10 cellular contexts compared by ENCODE assay signal in genomic region chr3:129304553-129305222, GRCh38. TPM values are rescaled to one million over a fixed set of nuclear protein-coding genes. Genes with fewer than 3 reads are reported as not detected.
A peak's percentile ranks its signal among the peaks of the same experiment; 100 is the strongest.
DNase-seq lines count a peak whose midpoint lies in the region; ATAC-seq, FAIRE-seq and TF ChIP-seq lines count a peak whose summit lies in the region.
"Had no signal": no experiment of that assay in that cellular context is flagged by ENCODE, and none has a peak within 500 bp of the region (broad histone marks: within the 10 kb centered on the region; RNA-seq: fewer than 3 reads in every experiment).

No MANE protein-coding gene starts in this region.

- peak overlapping the region; percentile 35 for H4K5ac ChIP-seq in H1 (ENCODE audit: insufficient read length, low read depth, low read length)

- WGBS in H1 (ENCODE audit: extremely low coverage in 1 of 2, insufficient coverage in 1 of 2, insufficient read length in 1 of 2, insufficient replicate concordance in 2 of 2, low coverage in 1 of 2, low lambda C conversion rate in 2 of 2, missing lambda C conversion rate in 1 of 2), 2 experiments: 94% methylated on average over 3 of the region's 3 CpGs; no CpG with 5 or more reads in 1 of the 2 experiments
- 94 to 97% methylated on average over 3 of the region's 3 CpGs for WGBS in pancreas, 2 donors

- H3K4me3 Mint-ChIP-seq in CD4-positive, CD25-positive, alpha-beta regulatory T cell: peak overlapping the region in 1 of 4 donors; percentile 27

- POLR2A ChIA-PET in H1 (lab: Charles Lee; ENCODE audit: partially characterized antibody) (interaction anchor here (0.6 to 4.9 kb wide), 10 partner anchors 10 to 186 kb away, joined by 3 to 104 read pairs (median 4); partner anchors contain the start of genes COPG1 and HMCES), HEK293T (lab: Yijun Ruan, JAX) (interaction anchor here (1.0 to 1.2 kb wide), 3 partner anchors 9 to 21 kb away, joined by 3 read pairs; a partner anchor contains a TSS)

- H4K20me1 ChIP-seq in H1 (replicated peaks in 1 of 2; ENCODE audit: control insufficient read depth in 1 of 2, insufficient read depth in 2 of 2, low read length in 2 of 2): no peaks in the 10 kb centered on the region

- H3K4me3 ChIP-seq in CD4-positive, CD25-positive, alpha-beta regulatory T cell (ENCODE audit: low read depth, low read length): no peak overlapping the region
- H3K4me3 ChIP-seq in H1 (ENCODE audit: extremely low read depth in 1 of 4, insufficient read depth in 2 of 4, low read depth in 3 of 4, low read length in 4 of 4) (no peak overlapping the region; a peak in 2 of 8 replicates), pancreas (no peak overlapping the region)

- H3K36me3 ChIP-seq in CD4-positive, CD25-positive, alpha-beta regulatory T cell (ENCODE audit: control insufficient read depth, insufficient read depth, low read length): peaks cover 54% of the 10 kb centered on the region
- peaks cover 2 to 21% (median 6%) of the 10 kb centered on the region in 4 experiments; a peak in 5 of 8 replicates for H3K36me3 ChIP-seq in H1 (ENCODE audit: control insufficient read depth in 2 of 4, insufficient read depth in 4 of 4, low read length in 3 of 4)
- H3K36me3 ChIP-seq in pancreas: peaks cover 0 to 13% (median 0%) of the 10 kb centered on the region in 3 donors

- H3K27me3 Mint-ChIP-seq in CD4-positive, CD25-positive, alpha-beta regulatory T cell: no peaks in the 10 kb centered on the region

- CTCF ChIA-PET in H1 (lab: Charles Lee; ENCODE audit: partially characterized antibody) (interaction anchor here (1.0 to 6.4 kb wide), 4 partner anchors 11 to 251 kb away, joined by 3 to 28 read pairs (median 3); a partner anchor contains a TSS), HEK293T (lab: Yijun Ruan, JAX) (interaction anchor here (1.4 kb wide), 1 partner anchor 11 kb away, joined by 3 read pairs; a partner anchor contains a TSS)

- peaks cover 37% of the 10 kb centered on the region for H3K36me3 Mint-ChIP-seq in CD4-positive, CD25-positive, alpha-beta regulatory T cell

- H2AK5ac ChIP-seq in H1 (ENCODE audit: low read depth, low read length): peak overlapping the region; percentile 5

- no peaks in the 10 kb centered on the region for H3K9me3 Mint-ChIP-seq in CD4-positive, CD25-positive, alpha-beta regulatory T cell

- H3K14ac ChIP-seq in H1 (ENCODE audit: insufficient read length): no peak overlapping the region

- H2BK120ac ChIP-seq in H1 (replicated peaks; ENCODE audit: low read depth, low read length): peak overlapping the region; percentile 40

- peak overlapping the region; percentile 40 for H4K91ac ChIP-seq in H1 (replicated peaks; ENCODE audit: insufficient read length, low read length)

- peaks cover 8% of the 10 kb centered on the region for H3K4me1 ChIP-seq in CD4-positive, CD25-positive, alpha-beta regulatory T cell (ENCODE audit: control insufficient read depth, insufficient read depth, low read length, poor library complexity, severe bottlenecking)
- peaks cover 3 to 8% (median 5%) of the 10 kb centered on the region in 4 experiments for H3K4me1 ChIP-seq in H1 (replicated peaks in 1 of 4; ENCODE audit: control insufficient read depth in 3 of 4, insufficient read depth in 4 of 4, low read length in 3 of 4)
- peaks cover 0 to 5% (median 0%) of the 10 kb centered on the region in 3 donors for H3K4me1 ChIP-seq in pancreas

- no peak overlapping the region for H3K27ac ChIP-seq in CD4-positive, CD25-positive, alpha-beta regulatory T cell (ENCODE audit: insufficient read depth, low read length, poor library complexity, severe bottlenecking)
- H3K27ac ChIP-seq in H1 (ENCODE audit: low read depth, low read length) (peak overlapping the region; percentile 65; the same call in 1 of the 2 replicates), pancreas (peak overlapping the region in 3 of 4 donors; percentile 39 to 76 (median 73))

- peaks cover 10 to 28% (median 19%) of the 10 kb centered on the region in 4 donors for H3K4me1 Mint-ChIP-seq in CD4-positive, CD25-positive, alpha-beta regulatory T cell

- H3K27me3 ChIP-seq in CD4-positive, CD25-positive, alpha-beta regulatory T cell (ENCODE audit: control insufficient read depth, insufficient read depth, low read length): no peaks in the 10 kb centered on the region
- no peaks in the 10 kb centered on the region for H3K27me3 ChIP-seq in H1 (replicated peaks in 1 of 4; ENCODE audit: control insufficient read depth in 3 of 4, extremely low read depth in 1 of 4, insufficient read depth in 3 of 4, low read length in 3 of 4)
- no peaks in the 10 kb centered on the region for H3K27me3 ChIP-seq in pancreas

- no peak for TF ChIP-seq RAD21 in H1 (IDR thresholded peaks at IDR 0.05 in 1 of 2, conservative IDR thresholded peaks at IDR 0.05 in 1 of 2; ENCODE audit: low read depth in 2 of 2, low read length in 2 of 2)

- in situ Hi-C loops in ACHN (cut with HindIII; ENCODE audit: low pct_ligation_motif_present, low pct_unique_long_range_greater_than_20kb, low sequenced_read_pairs): no loop called here

- no peak overlapping the region for H2BK15ac ChIP-seq in H1 (ENCODE audit: low read length)

- no peak for ATAC-seq in CD4-positive, CD25-positive, alpha-beta regulatory T cell (ENCODE audit: low read depth in 2 of 2)
- ATAC-seq in pancreas (peak in 1 of 4 donors; percentile 15), GM18505 (IDR thresholded peaks at IDR 0.05; ENCODE audit: unreplicated experiment) (no peak)

- peak overlapping the region; percentile 11; the same call in 1 of the 2 replicates for H2BK5ac ChIP-seq in H1 (ENCODE audit: low read depth, low read length)

- H3K27ac Mint-ChIP-seq in CD4-positive, CD25-positive, alpha-beta regulatory T cell: peak overlapping the region in 2 of 3 donors; percentile 76 to 87

- no peak for FAIRE-seq in H1 (lab: Jason Lieb, UNC)
- FAIRE-seq in pancreas (lab: Jason Lieb, UNC): no peak

- H3K79me1 ChIP-seq in H1 (ENCODE audit: low read depth, low read length): no peaks in the 10 kb centered on the region

- TF ChIP-seq CTCF in H1 (IDR thresholded peaks at IDR 0.05; ENCODE audit: control extremely low read depth in 1 of 3, insufficient read depth in 1 of 3, low read depth in 1 of 3, low read length in 3 of 3): no peak
- no peak for TF ChIP-seq CTCF in pancreas (IDR thresholded peaks at IDR 0.05)

- no peak overlapping the region for H2AFZ ChIP-seq in H1 (ENCODE audit: low read length)

- intact Hi-C loops in pancreas (cut with DNase I): no loop called here

- peak overlapping the region; percentile 82 for H2BK12ac ChIP-seq in H1 (ENCODE audit: low read depth, low read length)

- no peaks in the 10 kb centered on the region; the same call in 1 of the 2 replicates for H3K23me2 ChIP-seq in H1 (ENCODE audit: low read depth, low read length)

- no peak overlapping the region for H3K56ac ChIP-seq in H1 (replicated peaks; ENCODE audit: insufficient read length, low read depth, low read length)

- no peak for TF ChIP-seq EP300 in H1 (IDR thresholded peaks at IDR 0.05; ENCODE audit: borderline replicate concordance in 1 of 2, low read depth in 2 of 2, low read length in 2 of 2)

- peak overlapping the region; percentile 75 for H3K4ac ChIP-seq in H1 (replicated peaks; ENCODE audit: insufficient read length, low read depth, low read length)

- H3K23ac ChIP-seq in H1 (ENCODE audit: insufficient read length): no peak overlapping the region

- TF ChIP-seq POLR2A in H1 (IDR thresholded peaks at IDR 0.05; ENCODE audit: control extremely low read depth in 1 of 2, low read depth in 2 of 2, low read length in 2 of 2): no peak
- no peak for TF ChIP-seq POLR2A in GM18505 (IDR thresholded peaks at IDR 0.05; ENCODE audit: borderline replicate concordance, extremely low read depth, insufficient read depth, insufficient read length)

- peak overlapping the region; percentile 52; the same call in 1 of the 2 replicates for H3K18ac ChIP-seq in H1 (ENCODE audit: extremely low read depth, low read length)

- H3K9ac ChIP-seq in H1 (replicated peaks in 1 of 4; ENCODE audit: extremely low read depth in 1 of 4, low read depth in 3 of 4, low read length in 3 of 4): no peak overlapping the region; a peak in 1 of 7 replicates

- peak overlapping the region; percentile 52 to 63; a peak in 2 of 4 replicates for H3K4me2 ChIP-seq in H1 (ENCODE audit: insufficient read depth in 1 of 2, low read depth in 2 of 2, low read length in 2 of 2)

- H2BK20ac ChIP-seq in H1 (ENCODE audit: low read length): no peak overlapping the region; the same call in 1 of the 2 replicates

- no peak overlapping the region for H4K8ac ChIP-seq in H1 (ENCODE audit: extremely low read depth, insufficient read depth, low read length)

- no peaks in the 10 kb centered on the region for H3K79me2 ChIP-seq in H1 (ENCODE audit: control insufficient read depth in 1 of 2, insufficient read depth in 2 of 2, low read length in 2 of 2)

- H3K9me3 ChIP-seq in CD4-positive, CD25-positive, alpha-beta regulatory T cell (ENCODE audit: control insufficient read depth in 2 of 2, low read length in 2 of 2): no peaks in the 10 kb centered on the region
- H3K9me3 ChIP-seq in H1 (ENCODE audit: insufficient read depth in 2 of 2, low read depth in 1 of 2, low read length in 1 of 2) (no peaks in the 10 kb centered on the region), pancreas (no peaks in the 10 kb centered on the region)

- no peak for DNase-seq in CD4-positive, CD25-positive, alpha-beta regulatory T cell
- DNase-seq in MV-4-11 (lab: John Stamatoyannopoulos, UW): peak; percentile 15
- no peak for DNase-seq in H1 (ENCODE audit: low read depth in 1 of 2, low spot score in 2 of 2)
- DNase-seq in pancreas: no peak
- DNase-seq in activated CD8-positive, alpha-beta memory T cell treated with anti-CD3 and anti-CD28 coated beads for 24 hours: no peak
- no peak for DNase-seq in ACHN
- no peak for DNase-seq in HEK293T (ENCODE audit: extremely low spot score)
- DNase-seq: DMS79 treated with DMSO at 0.1 percent for 48 hours, NCI-H2171 treated with DMSO at 0.1 percent for 48 hours had no signal

RNA-seq across cellular contexts. Expression of gene HMCES, which starts 26.0 kb away (rescaled TPM):
- total RNA-seq in CD4-positive, CD25-positive, alpha-beta regulatory T cell: 64.1 TPM
- polyA plus RNA-seq in CD4-positive, CD25-positive, alpha-beta regulatory T cell: 100 to 1,000 TPM in 2 of 4 donors, 10 to 100 TPM in 2; 90.9 to 115 (median 100) TPM
- 46.7 and 49.5 TPM in 2 replicates for total RNA-seq in H1 (2021; fragmentation: NEBNext Ultra II Directional; extraction: Animal tissue kit (Norgen Biotek cat#: 25700))
- 27.6 and 30.4 TPM in 2 replicates for polyA plus RNA-seq in H1 (2011; rRNA removed)
- polyA plus RNA-seq in H1 (2011; cell fraction: cytosol; rRNA removed): 26.4 TPM
- 17.6 TPM for polyA plus RNA-seq in H1 (2011; cell fraction: nucleus; rRNA removed)
- 35.2 to 56.7 TPM (median 52.2 TPM) in 4 replicates for polyA plus RNA-seq in H1 (2012, experiment 1 of 2)
- polyA plus RNA-seq in H1 (2012, experiment 2 of 2): 32.7 TPM
- 22.5 TPM for polyA plus RNA-seq in H1 (2013, experiment 1 of 2)
- polyA plus RNA-seq in H1 (2013, experiment 2 of 2): 22.2 TPM
- polyA minus RNA-seq in H1 (2011; rRNA and poly(A)+ RNA removed): 22.2 and 26.2 TPM in 2 replicates
- 17.0 TPM for polyA minus RNA-seq in H1 (2011; cell fraction: cytosol; rRNA and poly(A)+ RNA removed)
- polyA minus RNA-seq in H1 (2011; cell fraction: nucleus; rRNA and poly(A)+ RNA removed): 9.9 TPM
- 10 to 100 TPM in 4 of 6 donors, 1 to 10 TPM in 2; 8.1 to 14.0 (median 10.7) TPM for total RNA-seq in pancreas
- polyA plus RNA-seq in pancreas: 10 to 100 TPM in 1 of 2 donors, 1 to 10 TPM in 1; 8.0 to 22.5 TPM

RNA-seq across cellular contexts. Expression of gene COPG1, which starts 55.3 kb away (rescaled TPM):
- 90.4 TPM for total RNA-seq in CD4-positive, CD25-positive, alpha-beta regulatory T cell
- polyA plus RNA-seq in CD4-positive, CD25-positive, alpha-beta regulatory T cell: 100 to 1,000 TPM in 1 of 4 donors, 10 to 100 TPM in 3; 67.7 to 105 (median 85.0) TPM
- total RNA-seq in H1 (2021; fragmentation: NEBNext Ultra II Directional; extraction: Animal tissue kit (Norgen Biotek cat#: 25700)): 104 and 106 TPM in 2 replicates
- polyA plus RNA-seq in H1 (2011; rRNA removed) (50.7 and 52.7 TPM in 2 replicates), pancreas (10 to 100 TPM; 81.4 to 99.7 TPM)
- polyA plus RNA-seq in H1 (2011; cell fraction: cytosol; rRNA removed): 54.2 TPM
- polyA plus RNA-seq in H1 (2011; cell fraction: nucleus; rRNA removed): 90.8 TPM
- 92.1 to 112 TPM (median 110 TPM) in 4 replicates for polyA plus RNA-seq in H1 (2012, experiment 1 of 2)
- 39.2 TPM for polyA plus RNA-seq in H1 (2012, experiment 2 of 2)
- 43.9 TPM for polyA plus RNA-seq in H1 (2013, experiment 1 of 2)
- polyA plus RNA-seq in H1 (2013, experiment 2 of 2): 38.8 TPM
- 146 and 148 TPM in 2 replicates for polyA minus RNA-seq in H1 (2011; rRNA and poly(A)+ RNA removed)
- polyA minus RNA-seq in H1 (2011; cell fraction: cytosol; rRNA and poly(A)+ RNA removed): 62.9 TPM
- polyA minus RNA-seq in H1 (2011; cell fraction: nucleus; rRNA and poly(A)+ RNA removed): 68.0 TPM
- total RNA-seq in pancreas: 100 to 1,000 TPM in 5 of 6 donors, 10 to 100 TPM in 1; 90.1 to 137 (median 110) TPM
